12 cellular contexts compared by ENCODE assay signal in genomic region chr15:70596354-70597055, GRCh38.
DNase-seq lines count a peak whose midpoint lies in the region; ATAC-seq and TF ChIP-seq lines count a peak whose summit lies in the region.
"Had no signal": no experiment of that assay in that cellular context is flagged by ENCODE, and none has a peak within 500 bp of the region (broad histone marks: within the 10 kb centered on the region; RNA-seq: fewer than 3 reads in every experiment).

No MANE protein-coding gene starts in this region.

- POLR2A ChIA-PET in RWPE1 (lab: Yijun Ruan, JAX; ENCODE audit: low non-redundant PET): no interaction called here

- DNase-seq in A172 (ENCODE audit: low spot score): peak; percentile 86
- DNase-seq in GM23248: peak; percentile 92
- DNase-seq in RWPE1 (ENCODE audit: low spot score): peak; percentile 88
- peak; percentile 69 for DNase-seq in fibroblast of pulmonary artery (ENCODE audit: low read depth)
- DNase-seq in cardiac septum (ENCODE audit: low spot score): no peak
- DNase-seq in NCI-H446 treated with DMSO at 0.1 percent for 48 hours (lab: John Stamatoyannopoulos, UW): no peak
- no peak for DNase-seq in effector memory CD4-positive, alpha-beta T cell
- DNase-seq: activated T-cell treated with anti-CD3 and anti-CD28 coated beads for 4 hours, NCI-H1436, SIG-M5 had no signal

- peaks cover 6% of the 10 kb centered on the region; the same call in 1 of the 2 replicates for H3F3A ChIP-seq in GM23248 (ENCODE audit: insufficient read depth)

- H3K36me3 ChIP-seq in GM23248 (ENCODE audit: low read depth): no peaks in the 10 kb centered on the region
- no peaks in the 10 kb centered on the region for H3K36me3 ChIP-seq in gastroesophageal sphincter
- H3K36me3 ChIP-seq in effector memory CD4-positive, alpha-beta T cell (ENCODE audit: control insufficient read depth, insufficient read depth, low read length): no peaks in the 10 kb centered on the region
- H3K36me3 ChIP-seq: suprapubic skin had no signal

- H4K20me1 ChIP-seq in GM23248 (ENCODE audit: insufficient read depth): no peaks in the 10 kb centered on the region

- H3K27ac ChIP-seq in GM23248: no peak overlapping the region
- no peak overlapping the region for H3K27ac ChIP-seq in RWPE1
- no peak overlapping the region for H3K27ac ChIP-seq in gastroesophageal sphincter
- H3K27ac ChIP-seq in effector memory CD4-positive, alpha-beta T cell (ENCODE audit: insufficient read depth, low read length, poor library complexity, severe bottlenecking): no peak overlapping the region
- H3K27ac ChIP-seq: suprapubic skin had no signal

- no peak for TF ChIP-seq POLR2A in gastroesophageal sphincter (IDR thresholded peaks at IDR 0.05)

- H3K4me3 ChIP-seq in GM23248 (no peak overlapping the region), fibroblast of pulmonary artery (replicated peaks; ENCODE audit: low read depth, low read length) (no peak overlapping the region), gastroesophageal sphincter (no peak overlapping the region)
- no peak overlapping the region for H3K4me3 ChIP-seq in effector memory CD4-positive, alpha-beta T cell (ENCODE audit: insufficient read depth, low read depth, low read length, poor library complexity, severe bottlenecking)
- H3K4me3 ChIP-seq: suprapubic skin had no signal

- H3K9me3 ChIP-seq in GM23248 (ENCODE audit: low read depth): peaks cover 3% of the 10 kb centered on the region
- H3K9me3 ChIP-seq in gastroesophageal sphincter: peaks cover 0 to 10% (median 0%) of the 10 kb centered on the region in 3 donors
- H3K9me3 ChIP-seq in effector memory CD4-positive, alpha-beta T cell (ENCODE audit: control insufficient read depth, low read length): no peaks in the 10 kb centered on the region
- H3K9me3 ChIP-seq: suprapubic skin had no signal

- H3K9ac ChIP-seq in GM23248: no peak overlapping the region

- TF ChIP-seq CTCF in RWPE1 (conservative IDR thresholded peaks at IDR 0.05; ENCODE audit: low read depth): no peak
- TF ChIP-seq CTCF in fibroblast of pulmonary artery (IDR thresholded peaks at IDR 0.05; ENCODE audit: low read length, missing control alignments): no peak
- no peak for TF ChIP-seq CTCF in gastroesophageal sphincter (IDR thresholded peaks at IDR 0.05)

- no peak for ATAC-seq in gastroesophageal sphincter

- 87 to 92% methylated on average over 2 of the region's 2 CpGs for WGBS in GM23248 (ENCODE audit: low coverage in 1 of 2, low lambda C conversion rate in 2 of 2, missing lambda C conversion rate in 2 of 2), 2 experiments
- WGBS in gastroesophageal sphincter (ENCODE audit: low coverage in 1 of 2), 2 donors: 94% methylated on average over 2 of the region's 2 CpGs

- no peak overlapping the region for H2AFZ ChIP-seq in GM23248

- no peaks in the 10 kb centered on the region for H3K9me2 ChIP-seq in GM23248 (ENCODE audit: insufficient read depth)

- peak overlapping the region; percentile 6 for H3K4me2 ChIP-seq in GM23248 (ENCODE audit: unreplicated experiment)

- in situ Hi-C loops in GM23248 (cut with MboI): no loop called here

- H3K27me3 ChIP-seq in GM23248 (replicated peaks; ENCODE audit: insufficient read depth) (no peaks in the 10 kb centered on the region), gastroesophageal sphincter (no peaks in the 10 kb centered on the region)
- H3K27me3 ChIP-seq in effector memory CD4-positive, alpha-beta T cell (replicated peaks; ENCODE audit: control insufficient read depth, insufficient read depth, low read length, poor library complexity, severe bottlenecking): no peaks in the 10 kb centered on the region
- H3K27me3 ChIP-seq: suprapubic skin had no signal

- intact Hi-C loops in cardiac septum (cut with DNase I): no loop called here

- H3K4me1 ChIP-seq in GM23248 (ENCODE audit: insufficient read depth): peaks cover 15% of the 10 kb centered on the region
- no peaks in the 10 kb centered on the region for H3K4me1 ChIP-seq in gastroesophageal sphincter
- H3K4me1 ChIP-seq in effector memory CD4-positive, alpha-beta T cell (ENCODE audit: control insufficient read depth, insufficient read depth, low read length, poor library complexity, severe bottlenecking): no peaks in the 10 kb centered on the region
- H3K4me1 ChIP-seq: suprapubic skin had no signal

- CTCF ChIA-PET in RWPE1 (lab: Yijun Ruan, JAX): interaction anchor here (0.6 to 0.7 kb wide), 2 partner anchors 10 to 325 kb away, joined by 3 read pairs; no protein-coding TSS in a partner anchor

- TF ChIP-seq EP300 in gastroesophageal sphincter (IDR thresholded peaks at IDR 0.05): no peak

- H3K79me2 ChIP-seq in GM23248 (ENCODE audit: insufficient read depth): no peaks in the 10 kb centered on the region

Comparison
In these comparisons a context has a peak if more than half of its experiments do, and no peak if none do; other contexts are left out.
1. DNase-seq: peak in A172 (single experiment), GM23248 (single experiment), RWPE1 (single experiment) and fibroblast of pulmonary artery (single experiment); none in cardiac septum (single experiment), NCI-H446 treated with DMSO at 0.1 percent for 48 hours (single experiment) and effector memory CD4-positive, alpha-beta T cell (0 of 3).